8 cellular contexts compared by ENCODE assay signal in the genomic region with DNA sequence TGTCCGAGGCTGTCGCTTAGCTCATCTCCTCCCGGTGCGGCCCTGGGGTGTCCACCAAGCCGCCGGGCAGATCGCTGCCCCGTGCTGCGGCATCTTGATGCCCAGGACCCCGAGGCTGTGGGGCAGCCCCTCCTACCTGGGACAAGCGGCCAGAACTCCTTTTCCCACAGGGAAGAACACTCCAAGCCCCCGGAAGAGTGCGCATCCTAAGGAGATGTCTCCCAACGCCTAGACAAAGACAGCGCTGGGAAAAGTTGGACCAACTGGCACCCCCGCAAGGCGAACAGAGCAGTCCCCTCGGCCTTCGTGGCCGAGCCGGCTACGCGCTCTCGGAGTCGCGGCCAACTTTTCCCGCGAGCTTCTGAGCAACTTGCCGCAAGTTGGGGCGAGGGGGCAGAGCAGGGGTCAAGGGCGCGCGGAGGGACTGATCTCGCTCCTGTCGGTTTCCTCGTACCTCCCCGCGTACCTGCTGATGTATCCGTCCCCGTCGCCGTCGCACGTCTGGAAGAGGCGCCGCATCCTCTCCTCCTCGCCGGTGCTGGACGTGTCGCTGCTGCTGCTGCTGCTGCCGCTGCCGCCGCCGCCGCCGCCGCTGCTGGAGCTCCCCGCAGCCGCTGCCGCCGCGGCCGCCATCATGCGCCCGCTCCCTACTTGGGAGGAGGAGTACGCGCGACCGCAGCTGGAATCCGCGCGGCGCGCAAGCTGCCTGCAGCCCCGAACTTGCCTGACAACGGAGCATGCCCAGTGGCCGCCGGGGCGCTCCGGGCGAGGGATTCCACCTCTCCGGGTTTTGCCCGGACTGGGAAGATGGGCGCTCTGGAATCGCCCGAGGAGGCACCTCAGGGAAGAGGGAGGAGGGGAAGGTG. TPM values are rescaled to one million over a fixed set of nuclear protein-coding genes. Genes with fewer than 3 reads are reported as not detected.
DNase-seq lines count a peak whose midpoint lies in the region; ATAC-seq, FAIRE-seq and TF ChIP-seq lines count a peak whose summit lies in the region.

A gene (minus strand): TSS at position 675 of the 866 bp plus-strand sequence.

- H2AFZ ChIP-seq in IMR-90 (replicated peaks; ENCODE audit: low read length, poor library complexity) = peak within 1 kb of the TSS; percentile 99

- H3K36me3 ChIP-seq in IMR-90 (ENCODE audit: control insufficient read depth, insufficient read depth, low read length) (no peaks in the 10 kb centered on the region), bronchial epithelial cell (ENCODE audit: control insufficient read depth, insufficient read depth, low read length) (no peaks in the 10 kb centered on the region), iPS-18a (ENCODE audit: control insufficient read depth, low read depth, low read length) (no peaks in the 10 kb centered on the region)

- TF ChIP-seq POLR2A in IMR-90 (IDR thresholded peaks at IDR 0.05; ENCODE audit: low read depth, low read length) = no peak; the same call in none of the 2 replicates

- peak within 1 kb of the TSS; percentile 85 for H3K4ac ChIP-seq in IMR-90 (ENCODE audit: low read depth, low read length)

- H2BK120ac ChIP-seq in IMR-90 (ENCODE audit: low read depth, low read length) = peak within 1 kb of the TSS; percentile 87

- peak within 1 kb of the TSS; percentile 97 for H4K5ac ChIP-seq in IMR-90 (ENCODE audit: low read depth, low read length)

- H3K56ac ChIP-seq in IMR-90 (ENCODE audit: extremely low read depth, insufficient read depth, low read length) = peak within 1 kb of the TSS; percentile 80

- ATAC-seq in IMR-90 (ENCODE audit: low read depth) (peak; percentile 88), GM21825 (IDR thresholded peaks at IDR 0.05; ENCODE audit: unreplicated experiment) (no peak)

- peak within 1 kb of the TSS; percentile 89 for H2AK9ac ChIP-seq in IMR-90 (replicated peaks; ENCODE audit: low read depth, low read length, poor library complexity)

- no peaks in the 10 kb centered on the region for H4K20me1 ChIP-seq in IMR-90 (ENCODE audit: insufficient read depth, low read length)

- WGBS in IMR-90 (ENCODE audit: extremely low coverage in 2 of 2, insufficient read length in 1 of 2), 2 experiments = 1% methylated on average over 26 of the region's 86 CpGs; no CpG with 5 or more reads in 1 of the 2 experiments

- peak within 1 kb of the TSS; percentile 89 for H3K23ac ChIP-seq in IMR-90 (ENCODE audit: low read depth, low read length)

- intact Hi-C loops in IMR-90 (cut with micrococcal nuclease) = loop anchor here (2.0 kb wide), 1 partner anchor 105 kb away; no protein-coding TSS in a partner anchor

- H4K91ac ChIP-seq in IMR-90 (ENCODE audit: insufficient read depth, low read depth, low read length) = peak within 1 kb of the TSS; percentile 85

- dilution Hi-C loops in IMR-90 (cut with HindIII; ENCODE audit: low sequenced_read_pairs, unreplicated experiment) = no loop called here

- H3K9ac ChIP-seq in IMR-90 (ENCODE audit: low read depth, low read length) (peak within 1 kb of the TSS; percentile 86), iPS-18a (ENCODE audit: low read length) (peak within 1 kb of the TSS; percentile 52)

- TF ChIP-seq RAD21 in IMR-90 (IDR thresholded peaks at IDR 0.05; ENCODE audit: low read length) = no peak

- peak within 1 kb of the TSS; percentile 94; the same call in 2 of the 3 replicates for H2BK15ac ChIP-seq in IMR-90 (ENCODE audit: low read depth, low read length)

- peak within 1 kb of the TSS; percentile 77 for H2BK20ac ChIP-seq in IMR-90 (ENCODE audit: low read depth, low read length)

- peak within 1 kb of the TSS; percentile 82 for H3K27ac ChIP-seq in IMR-90 (ENCODE audit: insufficient read depth, low read length)
- no peak within 1 kb of the TSS for H3K27ac ChIP-seq in iPS-18a (ENCODE audit: low read length)

- no peak for FAIRE-seq in bronchial epithelial cell (lab: Jason Lieb, UNC)

- CTCF ChIA-PET in IMR-90 (lab: Yijun Ruan, JAX) = interaction anchor here (0.5 to 2.1 kb wide), 4 partner anchors 12 to 1490 kb away, joined by 3 to 8 read pairs (median 5); no protein-coding TSS in a partner anchor

- H3K79me1 ChIP-seq in IMR-90 (ENCODE audit: low read depth in 1 of 2, low read length in 2 of 2) = peaks cover 0 to 11% of the 10 kb centered on the region in 2 experiments; a peak in 1 of 4 replicates

- in situ Hi-C loops in IMR-90 (cut with MboI; ENCODE audit: low sequenced_read_pairs) = no loop called here

- peak within 1 kb of the TSS; percentile 60 to 88 for H4K8ac ChIP-seq in IMR-90 (ENCODE audit: low read depth in 2 of 2, low read length in 2 of 2)

- H3K4me1 ChIP-seq in IMR-90 (ENCODE audit: control insufficient read depth, insufficient read depth, low read length) (peaks cover 8% of the 10 kb centered on the region), iPS-18a (ENCODE audit: control insufficient read depth, low read depth, low read length) (peaks cover 3% of the 10 kb centered on the region)

- H3K9me1 ChIP-seq in IMR-90 (ENCODE audit: insufficient read depth, low read length) = 0 out of 2 replicates have a peak, but pooled peaks cover 3% of the 10 kb centered on the region

- no TSS peak for BruUV-seq in IMR-90 (replicated peaks; lab: Mats Ljungman, UMichigan)

- H3K4me2 ChIP-seq in IMR-90 (ENCODE audit: low read depth, low read length) = peak within 1 kb of the TSS; percentile 91

- H3K9me3 ChIP-seq in IMR-90 (ENCODE audit: control insufficient read depth, insufficient read depth, low read length) (peaks cover 6% of the 10 kb centered on the region), iPS-18a (ENCODE audit: control insufficient read depth, low read depth, low read length) (peaks cover 6% of the 10 kb centered on the region)

- peak within 1 kb of the TSS; percentile 82 for H3K14ac ChIP-seq in IMR-90 (replicated peaks; ENCODE audit: low read depth, low read length)

- peak within 1 kb of the TSS; percentile 94 for H2BK5ac ChIP-seq in IMR-90 (ENCODE audit: low read depth, low read length, poor library complexity, severe bottlenecking)

- peak within 1 kb of the TSS; percentile 86 for H3K4me3 ChIP-seq in IMR-90 (ENCODE audit: insufficient read depth, low read depth, low read length)
- peak within 1 kb of the TSS; percentile 83 for H3K4me3 ChIP-seq in bronchial epithelial cell (ENCODE audit: low read depth, low read length)
- peak within 1 kb of the TSS; percentile 78 for H3K4me3 ChIP-seq in iPS-18a (ENCODE audit: low read length)
- peak within 1 kb of the TSS; percentile 63 for H3K4me3 ChIP-seq in retinal pigment epithelial cell (ENCODE audit: low read length)

- POLR2A ChIA-PET in IMR-90 (lab: Charles Lee; ENCODE audit: unreplicated experiment) = interaction anchor here (0.8 kb wide), 1 partner anchor 398 kb away, joined by 3 read pairs; no protein-coding TSS in a partner anchor

- peak; percentile 82 for DNase-seq in ELR (ENCODE audit: low read depth)
- peak; percentile 93 for DNase-seq in IMR-90
- peak; percentile 51 to 81 for DNase-seq in SW 1271 (lab: John Stamatoyannopoulos, UW)
- DNase-seq in bronchial epithelial cell (ENCODE audit: low read depth) = peak; percentile 78
- DNase-seq in retinal pigment epithelial cell (ENCODE audit: low read depth) = peak; percentile 54
- no peak for DNase-seq in AML-193 (lab: John Stamatoyannopoulos, UW)

- TF ChIP-seq CTCF in IMR-90 (conservative IDR thresholded peaks at IDR 0.05; ENCODE audit: low read depth, low read length) (no peak), bronchial epithelial cell (IDR thresholded peaks at IDR 0.05; ENCODE audit: insufficient read depth, low read length, severe bottlenecking) (no peak), retinal pigment epithelial cell (conservative IDR thresholded peaks at IDR 0.05; ENCODE audit: low read depth, low read length) (no peak)

- H3K27me3 ChIP-seq in IMR-90 (ENCODE audit: control insufficient read depth, insufficient read depth, low read length) (no peaks in the 10 kb centered on the region), bronchial epithelial cell (ENCODE audit: control insufficient read depth, insufficient read depth, low read length) (no peaks in the 10 kb centered on the region), iPS-18a (ENCODE audit: control insufficient read depth, insufficient read depth, low read length) (peaks cover 46% of the 10 kb centered on the region)

- peak within 1 kb of the TSS; percentile 87; the same call in 1 of the 2 replicates for H2AK5ac ChIP-seq in IMR-90 (ENCODE audit: low read depth, low read length)

- H3K18ac ChIP-seq in IMR-90 (ENCODE audit: low read depth, low read length) = peak within 1 kb of the TSS; percentile 86

TF ChIP-seq in IMR-90, 13 proteins besides CTCF, POLR2A, EP300 and RAD21:
- no peak for TF ChIP-seq CHD1 (IDR thresholded peaks at IDR 0.05; ENCODE audit: low read depth, low read length)
- no peak for TF ChIP-seq MAFK (IDR thresholded peaks at IDR 0.05; ENCODE audit: low read depth, low read length)
- TF ChIP-seq RFX5 (IDR thresholded peaks at IDR 0.05; ENCODE audit: low read depth, low read length) = 0 out of 2 replicates have a peak, but pooled peaks have one; percentile 44
- no peak for TF ChIP-seq NFE2L2 (IDR thresholded peaks at IDR 0.05; ENCODE audit: low read depth, low read length)
- TF ChIP-seq BHLHE40 (IDR thresholded peaks at IDR 0.05; ENCODE audit: low read depth, low read length) = peak; percentile 19; the same call in 1 of the 2 replicates
- 0 out of 2 replicates have a peak, but pooled peaks have one; percentile 42 for TF ChIP-seq MXI1 (IDR thresholded peaks at IDR 0.05; ENCODE audit: borderline replicate concordance, low read depth, low read length)
- peak; percentile 57; the same call in 1 of the 2 replicates for TF ChIP-seq MAZ (IDR thresholded peaks at IDR 0.05; ENCODE audit: borderline replicate concordance, low read depth, low read length)
- no peak for TF ChIP-seq SMC3 (IDR thresholded peaks at IDR 0.05; ENCODE audit: low read depth, low read length)

RNA-seq across cellular contexts. Expression of the gene that starts here (rescaled TPM):
- total RNA-seq in IMR-90 (2012; rRNA removed) (17.8 and 20.6 TPM in 2 replicates), bronchial epithelial cell (43.2 and 47.4 TPM in 2 replicates)
- 5.0 and 6.5 TPM in 2 replicates for polyA plus RNA-seq in IMR-90 (2012; rRNA removed)
- polyA plus RNA-seq in IMR-90 (2012; cell fraction: cytosol; rRNA removed) = 2.7 and 4.8 TPM in 2 replicates
- 7.1 and 14.3 TPM in 2 replicates for polyA plus RNA-seq in IMR-90 (2012; cell fraction: nucleus; rRNA removed; ENCODE audit: low replicate concordance)

Comparison
In these comparisons a context has a peak if more than half of its experiments do, and no peak if none do; other contexts are left out.
1. DNase-seq: peak in ELR (single experiment), IMR-90 (single experiment), SW 1271 (2 of 2), bronchial epithelial cell (single experiment) and retinal pigment epithelial cell (single experiment); none in AML-193 (0 of 2).
2. Peak in every context shown above with its lines, with median percentiles within 50 percentile points of each other: H3K4me3 ChIP-seq.